ENCODE assay signal across 1 cellular context in genomic region chr6:11810039-11810541, GRCh38.
TF ChIP-seq lines count a peak whose summit lies in the region.

No MANE protein-coding gene starts in this region.

TF ChIP-seq in K562, 482 proteins besides CTCF, POLR2A, EP300 and RAD21 (continues in another document):
- TF ChIP-seq TFAP4 (CRISPR knock-in tag; IDR thresholded peaks at IDR 0.05; ENCODE audit: borderline replicate concordance) = peak; percentile 51; the same call in 1 of the 2 replicates
- no peak for TF ChIP-seq UBTF (IDR thresholded peaks at IDR 0.05; ENCODE audit: borderline replicate concordance in 1 of 2, low read depth in 2 of 2, low read length in 2 of 2)
- TF ChIP-seq ZBTB43 (CRISPR knock-in tag; IDR thresholded peaks at IDR 0.05) = no peak
- no peak for TF ChIP-seq KAT8 (IDR thresholded peaks at IDR 0.05; ENCODE audit: low read depth)
- TF ChIP-seq ZNF695 (CRISPR knock-in tag; IDR thresholded peaks at IDR 0.05) = no peak
- TF ChIP-seq, protein P1, sequence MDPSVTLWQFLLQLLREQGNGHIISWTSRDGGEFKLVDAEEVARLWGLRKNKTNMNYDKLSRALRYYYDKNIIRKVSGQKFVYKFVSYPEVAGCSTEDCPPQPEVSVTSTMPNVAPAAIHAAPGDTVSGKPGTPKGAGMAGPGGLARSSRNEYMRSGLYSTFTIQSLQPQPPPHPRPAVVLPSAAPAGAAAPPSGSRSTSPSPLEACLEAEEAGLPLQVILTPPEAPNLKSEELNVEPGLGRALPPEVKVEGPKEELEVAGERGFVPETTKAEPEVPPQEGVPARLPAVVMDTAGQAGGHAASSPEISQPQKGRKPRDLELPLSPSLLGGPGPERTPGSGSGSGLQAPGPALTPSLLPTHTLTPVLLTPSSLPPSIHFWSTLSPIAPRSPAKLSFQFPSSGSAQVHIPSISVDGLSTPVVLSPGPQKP (CRISPR knock-in tag; IDR thresholded peaks at IDR 0.05) = no peak
- 0 out of 2 replicates have a peak, but pooled peaks have one; percentile 31 for TF ChIP-seq ATF4 (CRISPR knock-in tag; IDR thresholded peaks at IDR 0.05)
- no peak for TF ChIP-seq POLR3G (IDR thresholded peaks at IDR 0.05; ENCODE audit: extremely low read depth, insufficient read length, insufficient replicate concordance)
- 0 out of 2 replicates have a peak, but pooled peaks have one; percentile 28 for TF ChIP-seq DPF2 (IDR thresholded peaks at IDR 0.05)
- TF ChIP-seq, protein P2, sequence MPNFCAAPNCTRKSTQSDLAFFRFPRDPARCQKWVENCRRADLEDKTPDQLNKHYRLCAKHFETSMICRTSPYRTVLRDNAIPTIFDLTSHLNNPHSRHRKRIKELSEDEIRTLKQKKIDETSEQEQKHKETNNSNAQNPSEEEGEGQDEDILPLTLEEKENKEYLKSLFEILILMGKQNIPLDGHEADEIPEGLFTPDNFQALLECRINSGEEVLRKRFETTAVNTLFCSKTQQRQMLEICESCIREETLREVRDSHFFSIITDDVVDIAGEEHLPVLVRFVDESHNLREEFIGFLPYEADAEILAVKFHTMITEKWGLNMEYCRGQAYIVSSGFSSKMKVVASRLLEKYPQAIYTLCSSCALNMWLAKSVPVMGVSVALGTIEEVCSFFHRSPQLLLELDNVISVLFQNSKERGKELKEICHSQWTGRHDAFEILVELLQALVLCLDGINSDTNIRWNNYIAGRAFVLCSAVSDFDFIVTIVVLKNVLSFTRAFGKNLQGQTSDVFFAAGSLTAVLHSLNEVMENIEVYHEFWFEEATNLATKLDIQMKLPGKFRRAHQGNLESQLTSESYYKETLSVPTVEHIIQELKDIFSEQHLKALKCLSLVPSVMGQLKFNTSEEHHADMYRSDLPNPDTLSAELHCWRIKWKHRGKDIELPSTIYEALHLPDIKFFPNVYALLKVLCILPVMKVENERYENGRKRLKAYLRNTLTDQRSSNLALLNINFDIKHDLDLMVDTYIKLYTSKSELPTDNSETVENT (CRISPR knock-in tag; IDR thresholded peaks at IDR 0.05) = no peak
- TF ChIP-seq ARID3B (CRISPR knock-in tag; IDR thresholded peaks at IDR 0.05; ENCODE audit: borderline replicate concordance) = no peak
- 0 out of 2 replicates have a peak, but pooled peaks have one; percentile 31 for TF ChIP-seq CREB1 (IDR thresholded peaks at IDR 0.05)
- TF ChIP-seq CREB1 (CRISPR knock-in tag; IDR thresholded peaks at IDR 0.05) = no peak
- TF ChIP-seq ZBTB8A (IDR thresholded peaks at IDR 0.05; ENCODE audit: partially characterized antibody) = no peak
- TF ChIP-seq FOSL1 (tag; conservative IDR thresholded peaks at IDR 0.05) = no peak
- TF ChIP-seq, protein P3, sequence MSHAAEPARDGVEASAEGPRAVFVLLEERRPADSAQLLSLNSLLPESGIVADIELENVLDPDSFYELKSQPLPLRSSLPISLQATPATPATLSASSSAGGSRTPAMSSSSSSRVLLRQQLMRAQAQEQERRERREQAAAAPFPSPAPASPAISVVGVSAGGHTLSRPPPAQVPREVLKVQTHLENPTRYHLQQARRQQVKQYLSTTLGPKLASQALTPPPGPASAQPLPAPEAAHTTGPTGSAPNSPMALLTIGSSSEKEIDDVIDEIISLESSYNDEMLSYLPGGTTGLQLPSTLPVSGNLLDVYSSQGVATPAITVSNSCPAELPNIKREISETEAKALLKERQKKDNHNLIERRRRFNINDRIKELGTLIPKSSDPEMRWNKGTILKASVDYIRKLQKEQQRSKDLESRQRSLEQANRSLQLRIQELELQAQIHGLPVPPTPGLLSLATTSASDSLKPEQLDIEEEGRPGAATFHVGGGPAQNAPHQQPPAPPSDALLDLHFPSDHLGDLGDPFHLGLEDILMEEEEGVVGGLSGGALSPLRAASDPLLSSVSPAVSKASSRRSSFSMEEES (CRISPR knock-in tag; IDR thresholded peaks at IDR 0.05) = no peak
- no peak for TF ChIP-seq HSF4 (CRISPR knock-in tag; IDR thresholded peaks at IDR 0.05; ENCODE audit: borderline replicate concordance)
- TF ChIP-seq, protein P4, sequence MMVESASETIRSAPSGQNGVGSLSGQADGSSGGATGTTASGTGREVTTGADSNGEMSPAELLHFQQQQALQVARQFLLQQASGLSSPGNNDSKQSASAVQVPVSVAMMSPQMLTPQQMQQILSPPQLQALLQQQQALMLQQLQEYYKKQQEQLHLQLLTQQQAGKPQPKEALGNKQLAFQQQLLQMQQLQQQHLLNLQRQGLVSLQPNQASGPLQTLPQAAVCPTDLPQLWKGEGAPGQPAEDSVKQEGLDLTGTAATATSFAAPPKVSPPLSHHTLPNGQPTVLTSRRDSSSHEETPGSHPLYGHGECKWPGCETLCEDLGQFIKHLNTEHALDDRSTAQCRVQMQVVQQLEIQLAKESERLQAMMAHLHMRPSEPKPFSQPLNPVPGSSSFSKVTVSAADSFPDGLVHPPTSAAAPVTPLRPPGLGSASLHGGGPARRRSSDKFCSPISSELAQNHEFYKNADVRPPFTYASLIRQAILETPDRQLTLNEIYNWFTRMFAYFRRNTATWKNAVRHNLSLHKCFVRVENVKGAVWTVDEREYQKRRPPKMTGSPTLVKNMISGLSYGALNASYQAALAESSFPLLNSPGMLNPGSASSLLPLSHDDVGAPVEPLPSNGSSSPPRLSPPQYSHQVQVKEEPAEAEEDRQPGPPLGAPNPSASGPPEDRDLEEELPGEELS (CRISPR knock-in tag; IDR thresholded peaks at IDR 0.05; ENCODE audit: borderline replicate concordance) = no peak
- TF ChIP-seq DACH1 (IDR thresholded peaks at IDR 0.05; ENCODE audit: partially characterized antibody) = peak; percentile 38
- TF ChIP-seq CREB5 (CRISPR knock-in tag; IDR thresholded peaks at IDR 0.05) = no peak
- peak; percentile 73; the same call in 1 of the 2 replicates for TF ChIP-seq CREM (IDR thresholded peaks at IDR 0.05; ENCODE audit: low read depth)
- TF ChIP-seq MYC (IDR thresholded peaks at IDR 0.05; ENCODE audit: low read depth, low read length) = no peak
- no peak for TF ChIP-seq MYC (CRISPR knock-in tag; IDR thresholded peaks at IDR 0.05; ENCODE audit: borderline replicate concordance, low read depth)
- no peak for TF ChIP-seq CEBPG (CRISPR knock-in tag; IDR thresholded peaks at IDR 0.05)
- TF ChIP-seq CEBPG (tag; conservative IDR thresholded peaks at IDR 0.05 in 1 of 2, IDR thresholded peaks at IDR 0.05 in 1 of 2) = peak; percentile 61 to 73
- TF ChIP-seq CBFA2T3 (IDR thresholded peaks at IDR 0.05) = peak; percentile 32; the same call in 1 of the 2 replicates
- TF ChIP-seq SLC30A9 (CRISPR knock-in tag; IDR thresholded peaks at IDR 0.05) = no peak
- TF ChIP-seq, protein P5, sequence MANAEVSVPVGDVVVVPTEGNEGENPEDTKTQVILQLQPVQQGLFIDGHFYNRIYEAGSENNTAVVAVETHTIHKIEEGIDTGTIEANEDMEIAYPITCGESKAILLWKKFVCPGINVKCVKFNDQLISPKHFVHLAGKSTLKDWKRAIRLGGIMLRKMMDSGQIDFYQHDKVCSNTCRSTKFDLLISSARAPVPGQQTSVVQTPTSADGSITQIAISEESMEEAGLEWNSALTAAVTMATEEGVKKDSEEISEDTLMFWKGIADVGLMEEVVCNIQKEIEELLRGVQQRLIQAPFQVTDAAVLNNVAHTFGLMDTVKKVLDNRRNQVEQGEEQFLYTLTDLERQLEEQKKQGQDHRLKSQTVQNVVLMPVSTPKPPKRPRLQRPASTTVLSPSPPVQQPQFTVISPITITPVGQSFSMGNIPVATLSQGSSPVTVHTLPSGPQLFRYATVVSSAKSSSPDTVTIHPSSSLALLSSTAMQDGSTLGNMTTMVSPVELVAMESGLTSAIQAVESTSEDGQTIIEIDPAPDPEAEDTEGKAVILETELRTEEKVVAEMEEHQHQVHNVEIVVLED (CRISPR knock-in tag; IDR thresholded peaks at IDR 0.05) = no peak
- no peak for TF ChIP-seq MEIS2 (IDR thresholded peaks at IDR 0.05; ENCODE audit: partially characterized antibody)
- no peak for TF ChIP-seq NFRKB (IDR thresholded peaks at IDR 0.05; ENCODE audit: low read depth)
- TF ChIP-seq PHTF2 (CRISPR knock-in tag; IDR thresholded peaks at IDR 0.05) = no peak
- TF ChIP-seq, protein P6, sequence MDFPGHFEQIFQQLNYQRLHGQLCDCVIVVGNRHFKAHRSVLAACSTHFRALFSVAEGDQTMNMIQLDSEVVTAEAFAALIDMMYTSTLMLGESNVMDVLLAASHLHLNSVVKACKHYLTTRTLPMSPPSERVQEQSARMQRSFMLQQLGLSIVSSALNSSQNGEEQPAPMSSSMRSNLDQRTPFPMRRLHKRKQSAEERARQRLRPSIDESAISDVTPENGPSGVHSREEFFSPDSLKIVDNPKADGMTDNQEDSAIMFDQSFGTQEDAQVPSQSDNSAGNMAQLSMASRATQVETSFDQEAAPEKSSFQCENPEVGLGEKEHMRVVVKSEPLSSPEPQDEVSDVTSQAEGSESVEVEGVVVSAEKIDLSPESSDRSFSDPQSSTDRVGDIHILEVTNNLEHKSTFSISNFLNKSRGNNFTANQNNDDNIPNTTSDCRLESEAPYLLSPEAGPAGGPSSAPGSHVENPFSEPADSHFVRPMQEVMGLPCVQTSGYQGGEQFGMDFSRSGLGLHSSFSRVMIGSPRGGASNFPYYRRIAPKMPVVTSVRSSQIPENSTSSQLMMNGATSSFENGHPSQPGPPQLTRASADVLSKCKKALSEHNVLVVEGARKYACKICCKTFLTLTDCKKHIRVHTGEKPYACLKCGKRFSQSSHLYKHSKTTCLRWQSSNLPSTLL (IDR thresholded peaks at IDR 0.05) = no peak
- TF ChIP-seq NFIC (IDR thresholded peaks at IDR 0.05) = peak; percentile 92
- TF ChIP-seq KAT2B (IDR thresholded peaks at IDR 0.05; ENCODE audit: low read depth, low read length) = no peak
- TF ChIP-seq, protein P7, sequence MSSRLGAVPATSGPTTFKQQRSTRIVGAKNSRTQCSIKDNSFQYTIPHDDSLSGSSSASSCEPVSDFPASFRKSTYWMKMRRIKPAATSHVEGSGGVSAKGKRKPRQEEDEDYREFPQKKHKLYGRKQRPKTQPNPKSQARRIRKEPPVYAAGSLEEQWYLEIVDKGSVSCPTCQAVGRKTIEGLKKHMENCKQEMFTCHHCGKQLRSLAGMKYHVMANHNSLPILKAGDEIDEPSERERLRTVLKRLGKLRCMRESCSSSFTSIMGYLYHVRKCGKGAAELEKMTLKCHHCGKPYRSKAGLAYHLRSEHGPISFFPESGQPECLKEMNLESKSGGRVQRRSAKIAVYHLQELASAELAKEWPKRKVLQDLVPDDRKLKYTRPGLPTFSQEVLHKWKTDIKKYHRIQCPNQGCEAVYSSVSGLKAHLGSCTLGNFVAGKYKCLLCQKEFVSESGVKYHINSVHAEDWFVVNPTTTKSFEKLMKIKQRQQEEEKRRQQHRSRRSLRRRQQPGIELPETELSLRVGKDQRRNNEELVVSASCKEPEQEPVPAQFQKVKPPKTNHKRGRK (tag; IDR thresholded peaks at IDR 0.05) = no peak
- no peak for TF ChIP-seq E2F3 (CRISPR knock-in tag; IDR thresholded peaks at IDR 0.05)
- TF ChIP-seq PURB (CRISPR knock-in tag; IDR thresholded peaks at IDR 0.05; ENCODE audit: low read depth) = no peak
